In the genomic region with DNA sequence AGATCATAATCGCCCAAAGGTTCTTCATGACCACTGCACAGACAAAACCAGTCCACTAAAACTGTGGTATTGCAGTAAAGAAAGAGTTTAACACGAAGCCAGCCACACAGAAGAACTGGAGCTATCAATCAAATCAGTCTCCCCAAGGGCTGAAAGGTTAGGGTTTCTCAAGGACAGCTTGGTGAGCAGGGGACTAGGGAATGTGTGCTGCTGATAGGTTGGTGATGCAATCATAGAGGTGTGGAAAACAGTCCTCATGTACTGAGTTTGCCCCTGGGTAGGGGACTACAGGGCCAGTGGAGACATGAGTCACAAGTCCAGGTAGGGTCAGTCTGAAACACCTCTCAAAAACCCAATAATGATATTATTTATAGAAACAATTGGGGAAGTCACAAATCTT, we compare ENCODE assay signal across 17 cellular contexts. TPM values are rescaled to one million over a fixed set of nuclear protein-coding genes. Genes with fewer than 3 reads are reported as not detected.
A peak's percentile ranks its signal among the peaks of the same experiment; 100 is the strongest.
DNase-seq lines count a peak whose midpoint lies in the region; ATAC-seq, FAIRE-seq and TF ChIP-seq lines count a peak whose summit lies in the region.
"Had no signal": no experiment of that assay in that cellular context is flagged by ENCODE, and none has a peak within 500 bp of the region (broad histone marks: within the 10 kb centered on the region; RNA-seq: fewer than 3 reads in every experiment).

No MANE protein-coding gene starts in this region.

- CTCF ChIA-PET in HepG2 (lab: Yijun Ruan, JAX; ENCODE audit: low intra/inter-chr PET ratio, low total read pairs) = no interaction called here
- CTCF ChIA-PET in WTC11 (lab: Charles Lee) = no interaction called here

- TF ChIP-seq POLR2A in HepG2 (IDR thresholded peaks at IDR 0.05; ENCODE audit: insufficient read depth in 1 of 2, low read depth in 2 of 2, low read length in 2 of 2) (no peak), right lobe of liver (IDR thresholded peaks at IDR 0.05) (no peak), esophagus muscularis mucosa (IDR thresholded peaks at IDR 0.05; ENCODE audit: low read depth) (no peak)

- no peak for DNase-seq in HepG2 (ENCODE audit: low spot score)
- no peak for DNase-seq in right lobe of liver
- no peak for DNase-seq in WTC11 (ENCODE audit: low spot score)
- DNase-seq in esophagus muscularis mucosa (ENCODE audit: extremely low spot score) = peak; percentile 29
- no peak for DNase-seq in HCEC 1CT
- DNase-seq in immature natural killer cell = no peak
- DNase-seq: Calu3; CD4-positive, alpha-beta memory T cell; DMS79 treated with DMSO at 0.1 percent for 48 hours; GF-D8 had no signal

- H4K20me1 ChIP-seq in HepG2 (ENCODE audit: insufficient read depth, low read length) = no peaks in the 10 kb centered on the region
- H4K20me1 ChIP-seq: BLaER1 had no signal

- 2% methylated on average over 2 of the region's 2 CpGs for WGBS in HepG2 (ENCODE audit: low lambda C conversion rate)
- WGBS in right lobe of liver (ENCODE audit: insufficient coverage, low coverage, low lambda C conversion rate, missing lambda C conversion rate) = 70% methylated on average over 2 of the region's 2 CpGs
- WGBS in esophagus muscularis mucosa = 92% methylated on average over 2 of the region's 2 CpGs

- POLR2A ChIA-PET in HepG2 (lab: Yijun Ruan, JAX) = no interaction called here
- POLR2A ChIA-PET in WTC11 (lab: Charles Lee) = no interaction called here

- ATAC-seq in HepG2 (no peak), right lobe of liver (no peak), WTC11 (no peak), GM21717 (IDR thresholded peaks at IDR 0.05; ENCODE audit: unreplicated experiment) (no peak)

- TF ChIP-seq EP300 in HepG2 (IDR thresholded peaks at IDR 0.05; ENCODE audit: low read depth in 2 of 2, low read length in 2 of 2) (no peak), HepG2 (CRISPR knock-in tag; IDR thresholded peaks at IDR 0.05; ENCODE audit: borderline replicate concordance) (no peak), esophagus muscularis mucosa (IDR thresholded peaks at IDR 0.05) (no peak)

- TF ChIP-seq CTCF in HepG2 (CRISPR knock-in tag; IDR thresholded peaks at IDR 0.05) = no peak
- TF ChIP-seq CTCF in right lobe of liver (IDR thresholded peaks at IDR 0.05) = no peak
- TF ChIP-seq CTCF in WTC11 (IDR thresholded peaks at IDR 0.05) = no peak
- no peak for TF ChIP-seq CTCF in esophagus muscularis mucosa (IDR thresholded peaks at IDR 0.05)

- no peak overlapping the region for H3K9ac ChIP-seq in HepG2 (ENCODE audit: insufficient read depth, low read depth, low read length)
- H3K9ac ChIP-seq: BLaER1, KMS-11 had no signal

- FAIRE-seq in HepG2 (lab: Jason Lieb, UNC) = no peak

- no peak overlapping the region for H3K4me3 ChIP-seq in HepG2 (replicated peaks in 1 of 3; ENCODE audit: insufficient read depth in 1 of 3, low read depth in 2 of 3, low read length in 3 of 3)
- no peak overlapping the region for H3K4me3 ChIP-seq in right lobe of liver
- H3K4me3 ChIP-seq in esophagus muscularis mucosa = no peak overlapping the region
- H3K4me3 ChIP-seq: BLaER1, HAP-1 had no signal

- intact Hi-C loops in HepG2 (cut with micrococcal nuclease; ENCODE audit: unreplicated experiment) = no loop called here
- intact Hi-C loops in right lobe of liver (cut with DNase I) = no loop called here
- intact Hi-C loops in esophagus muscularis mucosa (cut with DNase I) = no loop called here

- H3K4me1 ChIP-seq in HepG2 (ENCODE audit: insufficient read depth, low read length) = no peaks in the 10 kb centered on the region
- H3K4me1 ChIP-seq in right lobe of liver = no peaks in the 10 kb centered on the region
- H3K4me1 ChIP-seq in esophagus muscularis mucosa = no peaks in the 10 kb centered on the region
- H3K4me1 ChIP-seq: BLaER1, HAP-1 had no signal

- H3K4me1 Mint-ChIP-seq in WTC11 (0 out of 2 replicates have a peak, but pooled peaks cover under 1% of the 10 kb centered on the region), immature natural killer cell (no peaks in the 10 kb centered on the region)
- H3K4me1 Mint-ChIP-seq: CD14-positive monocyte; CD4-positive, alpha-beta memory T cell; IgD-negative memory B cell had no signal

- H3K27ac Mint-ChIP-seq in WTC11 (no peak overlapping the region), immature natural killer cell (no peak overlapping the region)
- H3K27ac Mint-ChIP-seq: CD14-positive monocyte; CD4-positive, alpha-beta memory T cell had no signal

- H3K79me2 ChIP-seq in HepG2 (ENCODE audit: insufficient read depth, low read length) = no peaks in the 10 kb centered on the region

- no peak overlapping the region for H2AFZ ChIP-seq in HepG2 (ENCODE audit: low read length)

- H3K27me3 Mint-ChIP-seq in WTC11 (ENCODE audit: low read depth) = no peaks in the 10 kb centered on the region
- peaks cover 0 to 4% (median 1%) of the 10 kb centered on the region in 3 donors for H3K27me3 Mint-ChIP-seq in immature natural killer cell (ENCODE audit: low read depth in 3 of 3)

- H3K27me3 ChIP-seq in HepG2 (ENCODE audit: control insufficient read depth in 1 of 2, insufficient read depth in 2 of 2, low read length in 2 of 2) (peaks cover 1 to 5% of the 10 kb centered on the region in 2 experiments; a peak in 1 of 5 replicates), right lobe of liver (no peaks in the 10 kb centered on the region), esophagus muscularis mucosa (no peaks in the 10 kb centered on the region)
- H3K27me3 ChIP-seq: BLaER1 had no signal

- H3K9me3 ChIP-seq in HepG2 (ENCODE audit: low read length) (peaks cover 15% of the 10 kb centered on the region), right lobe of liver (peaks cover 0 to 5% (median 0%) of the 10 kb centered on the region in 4 donors), esophagus muscularis mucosa (peaks cover 0 to 13% (median 7%) of the 10 kb centered on the region in 4 donors)
- H3K9me3 ChIP-seq: HAP-1 had no signal

- no peak overlapping the region for H3K27ac ChIP-seq in HepG2 (ENCODE audit: extremely low read length, insufficient read depth, low read length)
- no peak overlapping the region for H3K27ac ChIP-seq in right lobe of liver
- no peak overlapping the region for H3K27ac ChIP-seq in esophagus muscularis mucosa (replicated peaks in 1 of 4)
- H3K27ac ChIP-seq: 22Rv1, BLaER1, KMS-11 had no signal

- no peaks in the 10 kb centered on the region for H3K36me3 ChIP-seq in HepG2 (replicated peaks in 1 of 2; ENCODE audit: control insufficient read depth in 1 of 2, insufficient read depth in 2 of 2, low read length in 2 of 2)
- H3K36me3 ChIP-seq in right lobe of liver = no peaks in the 10 kb centered on the region
- no peaks in the 10 kb centered on the region for H3K36me3 ChIP-seq in esophagus muscularis mucosa
- H3K36me3 ChIP-seq: BLaER1, HAP-1 had no signal

- H3K4me2 ChIP-seq in HepG2 (ENCODE audit: low read depth, low read length) = no peak overlapping the region
- H3K4me2 ChIP-seq: BLaER1, KMS-11 had no signal

- H3K9me3 Mint-ChIP-seq in WTC11 = peaks cover 27% of the 10 kb centered on the region
- H3K9me3 Mint-ChIP-seq in immature natural killer cell = peaks cover 0 to 7% (median 2%) of the 10 kb centered on the region in 6 donors

- no peak overlapping the region for H3K4me3 Mint-ChIP-seq in WTC11
- H3K4me3 Mint-ChIP-seq in immature natural killer cell = no peak overlapping the region
- H3K4me3 Mint-ChIP-seq: CD14-positive monocyte; CD4-positive, alpha-beta memory T cell; IgD-negative memory B cell had no signal

- BruUV-seq in HepG2 (replicated peaks; lab: Mats Ljungman, UMichigan) = no TSS peak

- H3K36me3 Mint-ChIP-seq in WTC11 (peaks cover 23% of the 10 kb centered on the region), immature natural killer cell (peaks cover 0 to 3% (median 0%) of the 10 kb centered on the region in 3 donors)
- H3K36me3 Mint-ChIP-seq: CD14-positive monocyte; CD4-positive, alpha-beta memory T cell; IgD-negative memory B cell had no signal

- no peak for TF ChIP-seq RAD21 in HepG2 (CRISPR knock-in tag; IDR thresholded peaks at IDR 0.05)

- in situ Hi-C loops in HepG2 (cut with HindIII; ENCODE audit: extremely low pct_ligation_motif_present, low pct_unique_long_range_greater_than_20kb) = no loop called here

TF ChIP-seq in HepG2, 621 proteins besides CTCF, POLR2A, EP300 and RAD21 (continues in another document):
- TF ChIP-seq, protein P1, sequence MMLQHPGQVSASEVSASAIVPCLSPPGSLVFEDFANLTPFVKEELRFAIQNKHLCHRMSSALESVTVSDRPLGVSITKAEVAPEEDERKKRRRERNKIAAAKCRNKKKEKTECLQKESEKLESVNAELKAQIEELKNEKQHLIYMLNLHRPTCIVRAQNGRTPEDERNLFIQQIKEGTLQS (CRISPR knock-in tag; IDR thresholded peaks at IDR 0.05) = 0 out of 2 replicates have a peak, but pooled peaks have one; percentile 41

RNA-seq across cellular contexts. Expression of gene FEZ2, which starts 27.3 kb away (rescaled TPM):
- 59.1 and 59.3 TPM in 2 replicates for total RNA-seq in HepG2 (2016; rRNA removed; fragmentation: Illumina TruSeq; extraction: Trizol)
- total RNA-seq in HepG2 (2016; cell fraction: cytosol; rRNA removed; fragmentation: Illumina TruSeq; extraction: Trizol; ENCODE audit: low read depth) = 8.4 and 12.9 TPM in 2 replicates
- 54.2 and 72.2 TPM in 2 replicates for total RNA-seq in HepG2 (2016; cell fraction: insoluble cytoplasmic fraction; rRNA removed; fragmentation: Illumina TruSeq; extraction: Trizol)
- total RNA-seq in HepG2 (2016; cell fraction: membrane; rRNA removed; fragmentation: Illumina TruSeq; extraction: Trizol) = 24.4 TPM in 2 replicates
- total RNA-seq in HepG2 (2016; cell fraction: nucleus; rRNA removed; fragmentation: Illumina TruSeq; extraction: Trizol) = 58.1 and 65.8 TPM in 2 replicates
- 30.0 and 42.5 TPM in 2 replicates for polyA plus RNA-seq in HepG2 (2011; rRNA removed)
- 14.6 and 23.9 TPM in 2 replicates for polyA plus RNA-seq in HepG2 (2011; cell fraction: cytosol; rRNA removed)
- 18.9 and 26.2 TPM in 2 replicates for polyA plus RNA-seq in HepG2 (2011; cell fraction: nucleus; rRNA removed)
- 37.5 and 58.9 TPM in 2 replicates for polyA plus RNA-seq in HepG2 (2012)
- 8.4 and 9.6 TPM in 2 replicates for polyA plus RNA-seq in HepG2 (2016; cell fraction: cytosol; fragmentation: Illumina TruSeq; extraction: Trizol; ENCODE audit: low read depth)
- polyA plus RNA-seq in HepG2 (2016; cell fraction: insoluble cytoplasmic fraction; fragmentation: Illumina TruSeq; extraction: Trizol; ENCODE audit: low read depth) = 57.2 and 67.4 TPM in 2 replicates
- polyA plus RNA-seq in HepG2 (2016; cell fraction: membrane; fragmentation: Illumina TruSeq; extraction: Trizol; ENCODE audit: low read depth) = 16.7 and 18.6 TPM in 2 replicates
- 44.6 and 44.8 TPM in 2 replicates for polyA plus RNA-seq in HepG2 (2016; cell fraction: nucleus; fragmentation: Illumina TruSeq; extraction: Trizol; ENCODE audit: insufficient read depth, low read depth)
- 3.2 and 8.2 TPM in 2 replicates for polyA minus RNA-seq in HepG2 (2011; rRNA and poly(A)+ RNA removed; ENCODE audit: low replicate concordance)
- 18.1 and 22.6 TPM in 2 replicates for polyA minus RNA-seq in HepG2 (2011; cell fraction: cytosol; rRNA and poly(A)+ RNA removed)
- 116 and 120 TPM in 2 replicates for polyA minus RNA-seq in HepG2 (2011; cell fraction: nucleus; rRNA and poly(A)+ RNA removed)
- total RNA-seq in right lobe of liver = 10 to 100 TPM; 11.1 to 22.2 (median 18.7) TPM
- total RNA-seq in WTC11 (2021) = 22.2 to 24.0 TPM (median 23.6 TPM) in 3 replicates
- total RNA-seq in esophagus muscularis mucosa = 10 to 100 TPM; 40.4 to 58.2 (median 45.2) TPM
- 1 to 10 TPM; 2.5 to 6.8 (median 2.8) TPM for polyA plus RNA-seq in immature natural killer cell
